In genomic region chr12:116246490-116247179, GRCh38 we compare ENCODE assay signal across 1 cellular context.
TF ChIP-seq lines count a peak whose summit lies in the region.

No MANE protein-coding gene starts in this region.

TF ChIP-seq in IMR-90, 13 proteins besides CTCF, POLR2A, EP300 and RAD21:
- TF ChIP-seq CEBPB (IDR thresholded peaks at IDR 0.05; ENCODE audit: low read depth, low read length) (no peak), RCOR1 (IDR thresholded peaks at IDR 0.05; ENCODE audit: insufficient replicate concordance, low read length) (no peak), BHLHE40 (IDR thresholded peaks at IDR 0.05; ENCODE audit: low read depth, low read length) (no peak), SMC3 (IDR thresholded peaks at IDR 0.05; ENCODE audit: low read depth, low read length) (no peak), FOS (IDR thresholded peaks at IDR 0.05; ENCODE audit: low read depth, low read length) (no peak)
